Comparison of ENCODE assay signal across 8 cellular contexts in the genomic region with DNA sequence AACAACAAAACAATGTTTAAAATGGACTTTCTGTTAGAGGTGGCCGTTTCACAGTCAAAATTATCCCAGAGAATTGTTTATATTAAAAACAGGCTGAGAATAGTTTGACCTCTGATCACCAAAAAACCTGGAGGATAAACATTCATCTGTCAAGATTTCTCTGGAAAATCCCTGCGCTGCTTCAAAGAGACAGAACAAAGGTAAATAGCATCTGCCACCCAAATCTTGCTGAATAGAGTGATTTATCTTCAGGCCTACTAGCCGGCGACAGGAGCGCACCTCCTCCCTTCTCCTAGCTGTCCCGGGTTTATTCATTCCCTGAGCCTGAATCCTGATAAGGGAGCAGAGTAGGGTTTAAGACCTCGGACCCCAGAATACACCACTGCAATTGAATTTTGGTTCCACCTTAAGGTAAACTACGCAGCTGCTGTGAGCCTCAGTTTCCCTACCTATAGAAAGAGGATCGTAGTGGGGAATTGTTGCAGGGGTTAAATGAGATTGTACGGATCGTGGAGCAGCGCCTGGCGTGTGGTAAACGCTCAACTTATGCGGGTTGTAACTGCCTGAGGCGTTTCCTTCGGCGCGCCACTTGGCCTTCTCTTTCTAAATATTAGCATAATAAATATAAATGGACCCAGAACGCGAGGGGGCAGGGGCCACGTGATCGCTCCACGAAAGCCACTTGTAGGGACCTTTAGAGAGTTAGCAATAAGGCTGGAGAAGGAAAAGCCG. TPM values are rescaled to one million over a fixed set of nuclear protein-coding genes. Genes with fewer than 3 reads are reported as not detected.
DNase-seq lines count a peak whose midpoint lies in the region; ATAC-seq, FAIRE-seq and TF ChIP-seq lines count a peak whose summit lies in the region.

No MANE protein-coding gene starts in this region.

- H2AFZ ChIP-seq in K562 (ENCODE audit: low read depth, low read length) = peak overlapping the region; percentile 98

- BruUV-seq in K562 (replicated peaks; lab: Mats Ljungman, UMichigan) = TSS peak; percentile 81

- peak overlapping the region; percentile 96 to 98 for H3K9ac ChIP-seq in K562 (ENCODE audit: insufficient read depth in 1 of 2, low read depth in 2 of 2, low read length in 2 of 2)
- H3K9ac ChIP-seq in iPS-20b (ENCODE audit: low read depth, low read length) = peak overlapping the region; percentile 84; the same call in 1 of the 2 replicates
- peak overlapping the region; percentile 98 for H3K9ac ChIP-seq in skeletal muscle satellite cell (ENCODE audit: low read depth, low read length)

- H3K4me3 ChIP-seq in K562 (peak overlapping the region; percentile 79), iPS-20b (ENCODE audit: low read length) (peak overlapping the region; percentile 83), skeletal muscle satellite cell (ENCODE audit: low read length) (peak overlapping the region; percentile 83)

- peaks cover 41% of the 10 kb centered on the region for H3K79me2 ChIP-seq in K562 (ENCODE audit: control insufficient read depth, insufficient read depth, low read length)

- no peak for TF ChIP-seq RAD21 in K562 (CRISPR knock-in tag; conservative IDR thresholded peaks at IDR 0.05 in 1 of 2, IDR thresholded peaks at IDR 0.05 in 1 of 2)

- peak; percentile 49 for FAIRE-seq in K562 (lab: Jason Lieb, UNC)

- intact Hi-C loops in Right ventricle myocardium inferior (cut with DNase I) = loop anchor here (1.0 kb wide), 1 partner anchor 90 kb away; no protein-coding TSS in a partner anchor
- intact Hi-C loops in cardiac septum (cut with DNase I) = loop anchor here (5.0 kb wide), 1 partner anchor 64 kb away; no protein-coding TSS in a partner anchor
- intact Hi-C loops in K562 (cut with micrococcal nuclease) = loop anchor here (5.0 to 10.0 kb wide), 4 partner anchors 448 to 1232 kb away; a partner anchor contains a TSS

- no peak for ATAC-seq in Right ventricle myocardium inferior
- ATAC-seq in HG03175 (IDR thresholded peaks at IDR 0.05; ENCODE audit: unreplicated experiment) = peak; percentile 31
- peak; percentile 14 for ATAC-seq in K562

- TF ChIP-seq EP300 in K562 (IDR thresholded peaks at IDR 0.05; ENCODE audit: low read length) = no peak

- no peaks in the 10 kb centered on the region for H3K9me1 ChIP-seq in K562 (ENCODE audit: control insufficient read depth, insufficient read depth, low read length)

- DNase-seq in Right ventricle myocardium inferior (ENCODE audit: missing footprints) = peak; percentile 83
- no peak for DNase-seq in cardiac septum (ENCODE audit: low spot score)
- DNase-seq in NCI-H82 treated with DMSO at 0.1 percent for 48 hours (lab: John Stamatoyannopoulos, UW; ENCODE audit: unreplicated experiment) = peak; percentile 15
- DNase-seq in K562 (ENCODE audit: extremely low read depth in 1 of 4, low spot score in 3 of 4) = peak in 3 of 4 experiments; percentile 35 to 84 (median 57)
- no peak for DNase-seq in activated CD4-positive, alpha-beta T cell treated with anti-CD3 and anti-CD28 coated beads for 1 hour

- POLR2A ChIA-PET in K562 (lab: Yijun Ruan, JAX) = interaction anchor here (0.6 to 5.0 kb wide), 7 partner anchors 10 to 246 kb away, joined by 3 to 40 read pairs (median 4); no protein-coding TSS in a partner anchor

- TF ChIP-seq CTCF in K562 (IDR thresholded peaks at IDR 0.05 in 2 of 3, conservative IDR thresholded peaks at IDR 0.05 in 1 of 3; ENCODE audit: insufficient read depth in 2 of 3, low read depth in 1 of 3, low read length in 3 of 3) = no peak

- CTCF ChIA-PET in K562 (lab: Yijun Ruan, JAX; ENCODE audit: low intra/inter-chr PET ratio) = interaction anchor here (0.7 to 1.7 kb wide), 2 partner anchors 159 to 166 kb away, joined by 4 to 11 read pairs; no protein-coding TSS in a partner anchor

- H3K4me2 ChIP-seq in K562 (ENCODE audit: insufficient read depth, low read length) = peak overlapping the region; percentile 81
- H3K4me2 ChIP-seq in skeletal muscle satellite cell (ENCODE audit: low read length) = peak overlapping the region; percentile 98

- no peaks in the 10 kb centered on the region for H3K27me3 ChIP-seq in K562 (ENCODE audit: control insufficient read depth in 2 of 2, insufficient read depth in 2 of 2, low read length in 2 of 2)
- no peaks in the 10 kb centered on the region; the same call in 1 of the 2 replicates for H3K27me3 ChIP-seq in iPS-20b (ENCODE audit: insufficient read depth, low read length)
- no peaks in the 10 kb centered on the region for H3K27me3 ChIP-seq in skeletal muscle satellite cell (ENCODE audit: control insufficient read depth, insufficient read depth, low read length)

- in situ Hi-C loops in K562 (cut with MboI) = loop anchor here (25.0 kb wide), 1 partner anchor 1234 kb away; a partner anchor contains a TSS

- no peaks in the 10 kb centered on the region for H4K20me1 ChIP-seq in K562 (replicated peaks; ENCODE audit: control insufficient read depth, insufficient read depth, low read length)

- peaks cover 8% of the 10 kb centered on the region; the same call in 1 of the 3 replicates for H3K36me3 ChIP-seq in K562 (ENCODE audit: control insufficient read depth, insufficient read depth, low read length)
- no peaks in the 10 kb centered on the region for H3K36me3 ChIP-seq in iPS-20b (ENCODE audit: insufficient read depth, low read depth, low read length)
- no peaks in the 10 kb centered on the region for H3K36me3 ChIP-seq in skeletal muscle satellite cell (ENCODE audit: insufficient read depth, low read length)

- peaks cover 27 to 57% of the 10 kb centered on the region in 2 experiments for H3K4me1 ChIP-seq in K562 (replicated peaks in 1 of 2; ENCODE audit: control insufficient read depth in 2 of 2, insufficient read depth in 2 of 2, low read length in 2 of 2)
- peaks cover 18% of the 10 kb centered on the region; the same call in 1 of the 2 replicates for H3K4me1 ChIP-seq in iPS-20b (ENCODE audit: insufficient read depth, low read length)
- H3K4me1 ChIP-seq in skeletal muscle satellite cell (ENCODE audit: control insufficient read depth, insufficient read depth, low read length) = peaks cover 19% of the 10 kb centered on the region

- H3K9me3 ChIP-seq in K562 (replicated peaks; ENCODE audit: control insufficient read depth, insufficient read depth, low read depth, low read length) (no peaks in the 10 kb centered on the region), iPS-20b (ENCODE audit: insufficient read depth, low read depth, low read length) (no peaks in the 10 kb centered on the region), skeletal muscle satellite cell (replicated peaks; ENCODE audit: low read length) (no peaks in the 10 kb centered on the region)

- under 1% methylated on average over 25 of the region's 25 CpGs for WGBS in K562 (ENCODE audit: insufficient coverage, low coverage, missing lambda C conversion rate)

- peak overlapping the region; percentile 95 for H3K27ac ChIP-seq in K562 (ENCODE audit: extremely low read depth, low read depth, low read length)
- peak overlapping the region; percentile 46 for H3K27ac ChIP-seq in iPS-20b (ENCODE audit: low read length)

- peak; percentile 64 for TF ChIP-seq POLR2A in K562 (conservative IDR thresholded peaks at IDR 0.05)

TF ChIP-seq in K562, 482 proteins besides CTCF, POLR2A, EP300 and RAD21 (continues in another document):
- no peak for TF ChIP-seq MCM5 (IDR thresholded peaks at IDR 0.05; ENCODE audit: low read depth)
- TF ChIP-seq, protein P1, sequence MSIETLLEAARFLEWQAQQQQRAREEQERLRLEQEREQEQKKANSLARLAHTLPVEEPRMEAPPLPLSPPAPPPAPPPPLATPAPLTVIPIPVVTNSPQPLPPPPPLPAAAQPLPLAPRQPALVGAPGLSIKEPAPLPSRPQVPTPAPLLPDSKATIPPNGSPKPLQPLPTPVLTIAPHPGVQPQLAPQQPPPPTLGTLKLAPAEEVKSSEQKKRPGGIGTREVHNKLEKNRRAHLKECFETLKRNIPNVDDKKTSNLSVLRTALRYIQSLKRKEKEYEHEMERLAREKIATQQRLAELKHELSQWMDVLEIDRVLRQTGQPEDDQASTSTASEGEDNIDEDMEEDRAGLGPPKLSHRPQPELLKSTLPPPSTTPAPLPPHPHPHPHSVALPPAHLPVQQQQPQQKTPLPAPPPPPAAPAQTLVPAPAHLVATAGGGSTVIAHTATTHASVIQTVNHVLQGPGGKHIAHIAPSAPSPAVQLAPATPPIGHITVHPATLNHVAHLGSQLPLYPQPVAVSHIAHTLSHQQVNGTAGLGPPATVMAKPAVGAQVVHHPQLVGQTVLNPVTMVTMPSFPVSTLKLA (conservative IDR thresholded peaks at IDR 0.05) = peak; percentile 18 to 60; a peak in 2 of 4 replicates

RNA-seq across cellular contexts. Expression of a gene that starts 0.5 kb away (rescaled TPM):
- total RNA-seq in Right ventricle myocardium inferior (29.5 TPM), cardiac septum (23.4 TPM), K562 (2014; rRNA removed) (45.5 and 46.1 TPM in 2 replicates), K562 (2014; rRNA removed; fragmentation: Illumina TruSeq; extraction: Trizol) (23.9 and 24.9 TPM in 2 replicates), K562 (2015; rRNA removed; fragmentation: Illumina TruSeq; extraction: Trizol) (36.9 and 37.2 TPM in 2 replicates), K562 (2021) (31.1 and 34.1 TPM in 2 replicates)
- total RNA-seq in K562 (2011; cell fraction: chromatin; rRNA removed; ENCODE audit: low replicate concordance) = 99.4 and 111 TPM in 2 replicates
- 89.4 and 90.1 TPM in 2 replicates for total RNA-seq in K562 (2011; cell fraction: nucleolus; rRNA removed)
- total RNA-seq in K562 (2011; cell fraction: nucleoplasm; rRNA removed) = 107 and 111 TPM in 2 replicates
- polyA plus RNA-seq in K562 (2011; rRNA removed) (32.7 and 52.8 TPM in 2 replicates), K562 (2014; fragmentation: Illumina TruSeq; extraction: Trizol) (41.7 and 56.3 TPM in 2 replicates), K562 (2014; fragmentation: Nextera tagmentation; extraction: Ambion mirVana) (10 to 100 TPM; 30.9 to 47.6 TPM), K562 (2014; rRNA removed) (28.4 and 42.3 TPM in 2 replicates)
- 26.2 and 27.3 TPM in 2 replicates for polyA plus RNA-seq in K562 (2011; cell fraction: cytosol; rRNA removed)
- polyA plus RNA-seq in K562 (2011; cell fraction: nucleus; rRNA removed) = 40.7 and 45.7 TPM in 2 replicates
- polyA plus RNA-seq in K562 (2012) = 42.1 and 46.6 TPM in 2 replicates
- 59.1 and 77.6 TPM in 2 replicates for polyA minus RNA-seq in K562 (2011; rRNA and poly(A)+ RNA removed)
- 21.3 and 32.6 TPM in 2 replicates for polyA minus RNA-seq in K562 (2011; cell fraction: cytosol; rRNA and poly(A)+ RNA removed)
- 66.8 and 85.0 TPM in 2 replicates for polyA minus RNA-seq in K562 (2011; cell fraction: nucleus; rRNA and poly(A)+ RNA removed)
- total RNA-seq in skeletal muscle satellite cell (2012; rRNA removed) = 16.0 and 19.4 TPM in 2 replicates

Comparison
In these comparisons a context has a peak if more than half of its experiments do, and no peak if none do; other contexts are left out.
1. DNase-seq: peak in Right ventricle myocardium inferior (single experiment), NCI-H82 treated with DMSO at 0.1 percent for 48 hours (single experiment) and K562 (3 of 4); none in cardiac septum (single experiment) and activated CD4-positive, alpha-beta T cell treated with anti-CD3 and anti-CD28 coated beads for 1 hour (single experiment).
2. Peak in every context shown above with its lines, with median percentiles within 50 percentile points of each other: H3K4me3 ChIP-seq and H3K9ac ChIP-seq.